Comparison of ENCODE assay signal across 8 cellular contexts in genomic region chr11:7892751-7893356, GRCh38. TPM values are rescaled to one million over a fixed set of nuclear protein-coding genes. Genes with fewer than 3 reads are reported as not detected.
A peak's percentile ranks its signal among the peaks of the same experiment; 100 is the strongest.
DNase-seq lines count a peak whose midpoint lies in the region; ATAC-seq and TF ChIP-seq lines count a peak whose summit lies in the region.

No MANE protein-coding gene starts in this region.

- H2AK5ac ChIP-seq in mesenchymal stem cell (ENCODE audit: low read length, severe bottlenecking), result no peak overlapping the region

- H2BK120ac ChIP-seq in mesenchymal stem cell (ENCODE audit: low read depth, low read length), result no peak overlapping the region

- H2AFZ ChIP-seq in PC-9, result no peak overlapping the region
- peak overlapping the region; percentile 55 for H2AFZ ChIP-seq in mesenchymal stem cell (ENCODE audit: low read depth, low read length)

- no peak overlapping the region for H2BK12ac ChIP-seq in mesenchymal stem cell (ENCODE audit: low read length in 2 of 2)

- H3F3A ChIP-seq in PC-9 (ENCODE audit: insufficient read depth, low read depth), result no peaks in the 10 kb centered on the region

- CTCF ChIA-PET in PC-9 (lab: Charles Lee), result interaction anchor here (0.6 to 1.7 kb wide), 4 partner anchors 12 to 206 kb away, joined by 3 to 8 read pairs (median 4); partner anchors contain the start of gene EIF3F

- no peaks in the 10 kb centered on the region for H3K79me1 ChIP-seq in mesenchymal stem cell (replicated peaks; ENCODE audit: low read length, poor library complexity, severe bottlenecking)

- peak overlapping the region; percentile 80 for H3K9ac ChIP-seq in mesenchymal stem cell (ENCODE audit: low read length)

- no peaks in the 10 kb centered on the region for H3K79me2 ChIP-seq in PC-9 (ENCODE audit: low read depth)

- WGBS in mesenchymal stem cell, result 15% methylated on average over 3 of the region's 3 CpGs

- no peak overlapping the region for H3K23ac ChIP-seq in mesenchymal stem cell (ENCODE audit: low read length in 2 of 2)

- no peak overlapping the region for H2BK5ac ChIP-seq in mesenchymal stem cell (ENCODE audit: low read depth, low read length, poor library complexity, severe bottlenecking)

- H3K14ac ChIP-seq in mesenchymal stem cell (ENCODE audit: low read length in 2 of 2), result no peak overlapping the region

- no TSS peak for BruUV-seq in PC-9 (replicated peaks; lab: Mats Ljungman, UMichigan)

- H3K4me2 ChIP-seq in PC-9 (no peak overlapping the region), mesenchymal stem cell (ENCODE audit: low read length, poor library complexity, severe bottlenecking) (no peak overlapping the region)

- H2BK15ac ChIP-seq in mesenchymal stem cell (ENCODE audit: low read depth, poor library complexity, severe bottlenecking), result no peak overlapping the region

- peak overlapping the region in 1 of 2 experiments; percentile 26 for H3K18ac ChIP-seq in mesenchymal stem cell (ENCODE audit: low read depth in 1 of 2, low read length in 2 of 2)

- H3K4me1 ChIP-seq in PC-9 (replicated peaks; ENCODE audit: insufficient read depth) (0 out of 2 replicates have a peak, but pooled peaks cover 10% of the 10 kb centered on the region), mesenchymal stem cell (ENCODE audit: control insufficient read depth, insufficient read depth, low read depth, low read length) (peaks cover 4% of the 10 kb centered on the region)

- DNase-seq in activated CD8-positive, alpha-beta memory T cell treated with anti-CD3 and anti-CD28 coated beads for 24 hours, result peak; percentile 59
- no peak for DNase-seq in activated CD8-positive, alpha-beta memory T cell treated with anti-CD3 and anti-CD28 coated beads, Interleukin-2, amount 50 U/mL, for 48 hours
- DNase-seq in HT-29 (ENCODE audit: low spot score), result peak; percentile 72
- peak in 1 of 2 experiments; percentile 43 for DNase-seq in PC-9
- DNase-seq in dedifferentiated amniotic fluid mesenchymal stem cell (ENCODE audit: extremely low spot score), result peak; percentile 79
- DNase-seq in mesenchymal stem cell, result peak; percentile 72
- DNase-seq in OCI-M2 (lab: John Stamatoyannopoulos, UW; ENCODE audit: unreplicated experiment), result no peak

- no peaks in the 10 kb centered on the region for H3K9me2 ChIP-seq in PC-9 (ENCODE audit: insufficient read depth)

- ATAC-seq in GM21529 (IDR thresholded peaks at IDR 0.05; ENCODE audit: unreplicated experiment), result peak; percentile 73

- no peak overlapping the region for H3K27ac ChIP-seq in PC-9
- peak overlapping the region; percentile 86 for H3K27ac ChIP-seq in mesenchymal stem cell (ENCODE audit: low read length, poor library complexity, severe bottlenecking)

- H3K36me3 ChIP-seq in PC-9 (ENCODE audit: low read depth) (no peaks in the 10 kb centered on the region), mesenchymal stem cell (ENCODE audit: control insufficient read depth in 1 of 2, insufficient read depth in 2 of 2, low read depth in 1 of 2, low read length in 2 of 2) (no peaks in the 10 kb centered on the region)

- H3K4ac ChIP-seq in mesenchymal stem cell (ENCODE audit: low read depth in 1 of 2, low read length in 2 of 2), result no peak overlapping the region

- H3K9me3 ChIP-seq in PC-9 (ENCODE audit: insufficient read depth, low read depth) (no peaks in the 10 kb centered on the region), mesenchymal stem cell (ENCODE audit: control insufficient read depth, low read length) (no peaks in the 10 kb centered on the region)

- H3K27me3 ChIP-seq in PC-9 (ENCODE audit: insufficient read depth, low read depth), result no peaks in the 10 kb centered on the region
- H3K27me3 ChIP-seq in mesenchymal stem cell (ENCODE audit: control insufficient read depth in 1 of 2, insufficient read depth in 1 of 2, low read length in 2 of 2), result no peaks in the 10 kb centered on the region

- no peaks in the 10 kb centered on the region for H4K20me1 ChIP-seq in PC-9 (ENCODE audit: insufficient read depth)

- peak overlapping the region; percentile 91 for H4K8ac ChIP-seq in mesenchymal stem cell (ENCODE audit: low read length)

- no peak overlapping the region for H4K91ac ChIP-seq in mesenchymal stem cell (ENCODE audit: low read length)

- TF ChIP-seq CTCF in PC-9 (conservative IDR thresholded peaks at IDR 0.05), result peak; percentile 73

- no peak overlapping the region for H3K4me3 ChIP-seq in PC-9
- H3K4me3 ChIP-seq in mesenchymal stem cell (ENCODE audit: insufficient read depth in 1 of 2, low read depth in 1 of 2, low read length in 2 of 2), result no peak overlapping the region

- intact Hi-C loops in PC-9 (cut with micrococcal nuclease; ENCODE audit: unreplicated experiment), result loop anchor here (1.0 kb wide), 2 partner anchors 94 to 199 kb away; partner anchors contain the start of gene EIF3F

- POLR2A ChIA-PET in PC-9 (lab: Charles Lee; ENCODE audit: unreplicated experiment), result interaction anchor here (0.6 to 1.0 kb wide), 2 partner anchors 12 to 94 kb away, joined by 3 read pairs; partner anchors contain the start of gene EIF3F

RNA-seq across cellular contexts. Expression of gene OR10A6, which starts 38.2 kb away (rescaled TPM):
- total RNA-seq in HT-29 (2014; rRNA removed; shearing (Covaris generic)), result not detected in 2 replicates
- total RNA-seq in PC-9 (2021), result not detected in 2 replicates
- polyA plus RNA-seq in mesenchymal stem cell (2013, experiment 1 of 2), result not detected
- polyA plus RNA-seq in mesenchymal stem cell (2013, experiment 2 of 2), result not detected

RNA-seq across cellular contexts. Expression of gene OR10A3, which starts 48.7 kb away (rescaled TPM):
- total RNA-seq in HT-29 (2014; rRNA removed; shearing (Covaris generic)), result not detected in 2 replicates
- not detected in 2 replicates for total RNA-seq in PC-9 (2021)
- polyA plus RNA-seq in mesenchymal stem cell (2013, experiment 1 of 2), result not detected
- polyA plus RNA-seq in mesenchymal stem cell (2013, experiment 2 of 2), result not detected

Comparison
In these comparisons a context has a peak if more than half of its experiments do, and no peak if none do; other contexts are left out.
1. DNase-seq: peak in activated CD8-positive, alpha-beta memory T cell treated with anti-CD3 and anti-CD28 coated beads for 24 hours (single experiment), HT-29 (single experiment), dedifferentiated amniotic fluid mesenchymal stem cell (single experiment) and mesenchymal stem cell (single experiment); none in activated CD8-positive, alpha-beta memory T cell treated with anti-CD3 and anti-CD28 coated beads, Interleukin-2, amount 50 U/mL, for 48 hours (single experiment) and OCI-M2 (single experiment).